Comparison of ENCODE assay signal across 38 cellular contexts in the genomic region with DNA sequence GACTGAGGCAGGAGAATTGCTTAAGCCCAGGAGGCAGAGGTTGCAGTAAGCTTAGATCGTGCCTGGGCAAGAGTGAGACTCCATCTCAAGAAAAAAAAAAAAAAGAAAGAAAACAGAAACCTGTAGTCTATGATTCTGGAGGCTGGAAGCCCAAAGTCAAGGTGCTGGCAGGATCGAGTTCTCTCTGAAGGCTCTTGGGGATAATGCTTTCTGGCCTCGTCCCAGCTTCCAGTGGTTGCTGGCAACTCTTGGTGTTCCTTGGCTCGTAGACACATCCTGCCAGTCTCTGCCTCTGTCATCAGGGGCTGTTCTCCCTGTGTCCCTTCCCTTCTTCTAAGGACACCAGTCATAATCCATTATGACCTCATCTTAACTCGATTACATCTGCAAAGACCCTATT. TPM values are rescaled to one million over a fixed set of nuclear protein-coding genes. Genes with fewer than 3 reads are reported as not detected.
"Had no signal": no experiment of that assay in that cellular context is flagged by ENCODE, and none has a peak within 500 bp of the region (broad histone marks: within the 10 kb centered on the region; RNA-seq: fewer than 3 reads in every experiment).

No MANE protein-coding gene starts in this region.

- DNase-seq: activated effector memory CD4-positive, alpha-beta T cell treated with anti-CD3 and anti-CD28 coated beads, Interleukin-2, amount 50 U/mL, for 16 hours; activated effector memory CD4-positive, alpha-beta T cell treated with Interleukin-2 at 50 U/mL for 16 hours; activated gamma-delta T cell; activated gamma-delta T cell treated with Interleukin-2 at 50 U/mL for 16 hours; activated naive CD4-positive, alpha-beta T cell; activated naive CD4-positive, alpha-beta T cell treated with anti-CD3 and anti-CD28 coated beads for 36 hours; activated naive CD4-positive, alpha-beta T cell treated with anti-CD3 and anti-CD28 coated beads, Interleukin-2, amount 10 ng/mL, durations not matched to agents 7 days and 5 days; activated naive CD4-positive, alpha-beta T cell treated with anti-CD3 and anti-CD28 coated beads, Interleukin-2, amount 50 U/mL, for 16 hours; activated naive CD4-positive, alpha-beta T cell treated with Interleukin-2 at 50 U/mL for 16 hours; activated naive CD8-positive, alpha-beta T cell treated with anti-CD3 and anti-CD28 coated beads for 36 hours; activated naive CD8-positive, alpha-beta T cell treated with anti-CD3 and anti-CD28 coated beads, Interleukin-2, amount 10 ng/mL, durations not matched to agents 7 days and 5 days; activated naive CD8-positive, alpha-beta T cell treated with anti-CD3 and anti-CD28 coated beads, Interleukin-2, amount 50 U/mL, for 24 hours; activated T-cell treated with anti-CD3 and anti-CD28 coated beads, Interleukin-2, amount 50 U/mL, for 1 hour; activated T-cell treated with anti-CD3 and anti-CD28 coated beads, Interleukin-2, amount 50 U/mL, for 24 hours; activated T-cell treated with anti-CD3 and anti-CD28 coated beads, Interleukin-2, amount 50 U/mL, for 4 hours; activated T-cell treated with anti-CD3 and anti-CD28 coated beads, Interleukin-2, amount 50 U/mL, for 48 hours; activated T-cell treated with anti-CD3 and anti-CD28 coated beads, Interleukin-2, amount 50 U/mL, for 72 hours; adrenal gland; amniotic stem cell; amygdala; anterior cingulate cortex; aorta; body of pancreas; brain microvascular endothelial cell; caudate nucleus; central memory CD4-positive, alpha-beta T cell; cerebellar nuclear complex had no signal

- H3K27ac ChIP-seq: adrenal gland, ascending aorta, body of pancreas, brain microvascular endothelial cell, breast epithelium, cardiac muscle cell had no signal

- H3K27me3 ChIP-seq: adrenal gland, ascending aorta, body of pancreas, brain microvascular endothelial cell, breast epithelium, cardiac muscle cell had no signal

- H3K36me3 ChIP-seq: adrenal gland, ascending aorta, brain microvascular endothelial cell, breast epithelium, cardiac muscle cell had no signal

- H3K4me1 ChIP-seq: adrenal gland, ascending aorta, body of pancreas, breast epithelium had no signal

- H3K4me3 ChIP-seq: adrenal gland, ascending aorta, body of pancreas, breast epithelium, cardiac muscle cell had no signal

- H3K9me3 ChIP-seq: adrenal gland, ascending aorta, body of pancreas, breast epithelium had no signal

RNA-seq across cellular contexts. Expression of gene PTGDR2, which starts 30.6 kb away (rescaled TPM):
- total RNA-seq: ascending aorta, astrocyte, bronchial epithelial cell had no signal

RNA-seq across cellular contexts. Expression of gene MS4A10, which starts 40.0 kb away (rescaled TPM):
- total RNA-seq: activated naive CD4-positive, alpha-beta T cell treated with anti-CD3 and anti-CD28 coated beads for 36 hours; activated naive CD4-positive, alpha-beta T cell treated with anti-CD3 and anti-CD28 coated beads, Interleukin-2, amount 50 U/mL, for 72 hours; activated naive CD8-positive, alpha-beta T cell treated with anti-CD3 and anti-CD28 coated beads for 36 hours; activated naive CD8-positive, alpha-beta T cell treated with anti-CD3 and anti-CD28 coated beads, Interleukin-2, amount 10 ng/mL, durations not matched to agents 7 days and 5 days; activated T-cell treated with anti-CD3 and anti-CD28 coated beads, Interleukin-2, amount 50 U/mL, for 4 hours; activated T-cell treated with anti-CD3 and anti-CD28 coated beads, Interleukin-2, amount 50 U/mL, for 72 hours; activated T-helper 1 cell treated with anti-CD3 and anti-CD28 coated beads, Interleukin-12 subunit alpha, Interleukin-12 subunit beta, Interleukin-2, Interleukin-4 antibody, amounts not matched to agents 30 ng/mL and 10 ng/mL and 1 ng/mL, durations not matched to agents 14 hours and 24 hours and 36 hours; activated T-helper 17 cell treated with anti-CD3 and anti-CD28 coated beads, Interleukin-2, amount 50 U/mL, for 72 hours; activated T-helper 2 cell treated with anti-CD3 and anti-CD28 coated beads, Interferon-gamma antibody, Interleukin-2, Interleukin-4, amounts not matched to agents 10 μg/mL and 5 μg/mL and 100 μg/mL, durations not matched to agents 14 hours and 24 hours and 36 hours; adrenal gland; aorta; ascending aorta; astrocyte; body of pancreas; breast epithelium; bronchial epithelial cell; cardiac muscle cell; cardiac septum; cerebellum had no signal

RNA-seq across cellular contexts. Expression of gene ZP1, which starts 42.2 kb away (rescaled TPM):
- total RNA-seq: activated naive CD4-positive, alpha-beta T cell treated with anti-CD3 and anti-CD28 coated beads for 36 hours; activated naive CD4-positive, alpha-beta T cell treated with anti-CD3 and anti-CD28 coated beads, Interleukin-2, amount 50 U/mL, for 72 hours; activated naive CD8-positive, alpha-beta T cell treated with anti-CD3 and anti-CD28 coated beads for 36 hours; activated T-cell treated with anti-CD3 and anti-CD28 coated beads, Interleukin-2, amount 50 U/mL, for 4 hours; activated T-cell treated with anti-CD3 and anti-CD28 coated beads, Interleukin-2, amount 50 U/mL, for 72 hours; activated T-helper 1 cell treated with anti-CD3 and anti-CD28 coated beads, Interleukin-12 subunit alpha, Interleukin-12 subunit beta, Interleukin-2, Interleukin-4 antibody, amounts not matched to agents 30 ng/mL and 10 ng/mL and 1 ng/mL, durations not matched to agents 14 hours and 24 hours and 36 hours; activated T-helper 2 cell treated with anti-CD3 and anti-CD28 coated beads, Interferon-gamma antibody, Interleukin-2, Interleukin-4, amounts not matched to agents 10 μg/mL and 5 μg/mL and 100 μg/mL, durations not matched to agents 14 hours and 24 hours and 36 hours; aorta; ascending aorta; astrocyte; body of pancreas; bronchial epithelial cell; cardiac muscle cell; cardiac septum; cerebellum had no signal
